8 cellular contexts compared by ENCODE assay signal in the genomic region with DNA sequence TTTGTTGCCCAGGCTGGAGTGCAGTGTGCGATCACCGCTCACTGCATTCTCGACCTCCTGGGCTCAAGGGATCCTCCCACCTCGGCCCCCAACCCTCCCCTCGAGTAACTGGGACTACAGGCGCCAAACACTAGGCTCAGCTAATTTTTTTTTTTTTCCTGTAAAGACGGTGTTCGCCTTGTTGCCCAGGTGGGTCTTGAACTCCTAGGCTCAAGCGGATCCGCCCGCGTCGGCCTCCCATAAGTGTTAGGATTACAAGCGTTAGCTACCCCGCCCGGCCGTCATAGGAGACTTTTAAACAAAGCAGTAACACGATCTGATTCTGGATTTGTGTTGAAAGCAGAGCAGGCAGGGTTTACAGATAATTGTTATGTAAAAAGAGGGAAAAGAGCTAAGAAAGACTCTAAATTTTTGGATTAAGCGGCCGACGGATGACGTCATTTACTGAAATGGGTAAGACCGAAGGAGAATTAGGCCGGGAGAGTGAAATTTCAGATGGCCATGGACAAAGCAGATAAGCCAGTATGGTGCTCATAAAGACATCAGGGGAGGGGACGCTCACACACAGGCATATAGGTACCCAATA. TPM values are rescaled to one million over a fixed set of nuclear protein-coding genes. Genes with fewer than 3 reads are reported as not detected.
A peak's percentile ranks its signal among the peaks of the same experiment; 100 is the strongest.
DNase-seq lines count a peak whose midpoint lies in the region; ATAC-seq, FAIRE-seq and TF ChIP-seq lines count a peak whose summit lies in the region.

No MANE protein-coding gene starts in this region.

- DNase-seq in D341Med (ENCODE audit: low spot score) (peak; percentile 42), SK-MEL-5 (ENCODE audit: low read depth, low spot score) (peak; percentile 8), MCF 10A (ENCODE audit: unreplicated experiment) (no peak), kidney (peak; percentile 83), spleen (peak; percentile 86), NCI-H748 (lab: John Stamatoyannopoulos, UW; ENCODE audit: unreplicated experiment) (no peak)

- H3K9me3 Mint-ChIP-seq in MCF 10A (ENCODE audit: unreplicated experiment), result no peaks in the 10 kb centered on the region

- 1 to 2% (median 2%) methylated on average over 25 of the region's 25 CpGs for WGBS in spleen, 5 donors

- no peaks in the 10 kb centered on the region for H3K27me3 ChIP-seq in HUES48 (ENCODE audit: control insufficient read depth, insufficient read depth, low read length)
- no peaks in the 10 kb centered on the region for H3K27me3 ChIP-seq in spleen (replicated peaks in 1 of 7)

- in situ Hi-C loops in SK-MEL-5 (cut with HindIII; ENCODE audit: low pct_unique_long_range_greater_than_20kb, low sequenced_read_pairs), result loop anchor here (25.0 kb wide), 1 partner anchor 170 kb away; no protein-coding TSS in a partner anchor

- H3K27me3 Mint-ChIP-seq in MCF 10A (ENCODE audit: insufficient read depth, unreplicated experiment), result no peaks in the 10 kb centered on the region

- H3K27ac ChIP-seq in HUES48 (ENCODE audit: low read depth, low read length) (peak overlapping the region; percentile 100), kidney (ENCODE audit: low read depth in 2 of 2, low read length in 2 of 2) (peak overlapping the region; percentile 92 to 99), spleen (peak overlapping the region; percentile 93 to 99 (median 96))

- no peaks in the 10 kb centered on the region for H3K9me3 ChIP-seq in HUES48 (ENCODE audit: control insufficient read depth, insufficient read depth, low read length)
- no peaks in the 10 kb centered on the region for H3K9me3 ChIP-seq in kidney (ENCODE audit: control insufficient read depth in 1 of 2, low read length in 2 of 2)
- no peaks in the 10 kb centered on the region for H3K9me3 ChIP-seq in spleen

- POLR2A ChIA-PET in MCF 10A (lab: Yijun Ruan, JAX), result interaction anchor here (0.6 to 3.9 kb wide), 33 partner anchors 9 to 1484 kb away, joined by 3 to 47 read pairs (median 4); a partner anchor contains a TSS

- 0 out of 2 replicates have a peak, but pooled peaks cover 2% of the 10 kb centered on the region for H3K36me3 ChIP-seq in HUES48 (ENCODE audit: control insufficient read depth, insufficient read depth, low read length)
- no peaks in the 10 kb centered on the region for H3K36me3 ChIP-seq in kidney (ENCODE audit: control insufficient read depth in 1 of 2, insufficient read depth in 2 of 2, low read length in 2 of 2)
- peaks cover 0 to 2% (median 0%) of the 10 kb centered on the region in 6 donors for H3K36me3 ChIP-seq in spleen

- H3K4me1 Mint-ChIP-seq in MCF 10A (ENCODE audit: insufficient read depth, unreplicated experiment), result peaks cover 29% of the 10 kb centered on the region

- intact Hi-C loops in MCF 10A (cut with micrococcal nuclease), result loop anchor here (5.0 kb wide), 1 partner anchor 270 kb away; no protein-coding TSS in a partner anchor
- intact Hi-C loops in kidney (cut with DNase I), result no loop called here
- intact Hi-C loops in spleen (cut with DNase I; ENCODE audit: low total_unique reads), result no loop called here

- peaks cover 4% of the 10 kb centered on the region for H3K36me3 Mint-ChIP-seq in MCF 10A (ENCODE audit: insufficient read depth, unreplicated experiment)

- TF ChIP-seq POLR2A in spleen (IDR thresholded peaks at IDR 0.05), result peak in 1 of 3 donors; percentile 6

- peak overlapping the region; percentile 97 for H3K9ac ChIP-seq in HUES48 (ENCODE audit: low read depth, low read length)
- peak overlapping the region; percentile 92 to 96 for H3K9ac ChIP-seq in kidney (ENCODE audit: low read length in 2 of 2)

- BruUV-seq in MCF 10A (replicated peaks; lab: Mats Ljungman, UMichigan), result TSS peak; percentile 89

- peak overlapping the region; percentile 94 for H3K4me3 ChIP-seq in HUES48 (ENCODE audit: low read depth, low read length)
- H3K4me3 ChIP-seq in kidney (ENCODE audit: low read length in 2 of 2), result peak overlapping the region; percentile 83 to 99
- peak overlapping the region; percentile 39 to 98 (median 88) for H3K4me3 ChIP-seq in spleen

- TF ChIP-seq CTCF in MCF 10A (IDR thresholded peaks at IDR 0.05; ENCODE audit: unreplicated experiment) (no peak), kidney (IDR thresholded peaks at IDR 0.05; ENCODE audit: borderline replicate concordance, extremely low read depth, insufficient read depth) (no peak), spleen (IDR thresholded peaks at IDR 0.05 in 8 of 11, conservative IDR thresholded peaks at IDR 0.05 in 3 of 11) (no peak)

- ATAC-seq in GM21390 (IDR thresholded peaks at IDR 0.05; ENCODE audit: unreplicated experiment), result peak; percentile 7

- CTCF ChIA-PET in MCF 10A (lab: Yijun Ruan, JAX), result interaction anchor here (0.7 to 3.4 kb wide), 8 partner anchors 8 to 222 kb away, joined by 3 to 27 read pairs (median 4); no protein-coding TSS in a partner anchor

- FAIRE-seq in kidney (lab: Jason Lieb, UNC), result no peak

- H3K27ac Mint-ChIP-seq in MCF 10A (ENCODE audit: low read depth, unreplicated experiment), result peak overlapping the region; percentile 99

- H3K4me1 ChIP-seq in HUES48 (ENCODE audit: control insufficient read depth, insufficient read depth, low read length) (peaks cover 35% of the 10 kb centered on the region), kidney (ENCODE audit: control insufficient read depth in 1 of 2, insufficient read depth in 1 of 2, low read depth in 1 of 2, low read length in 2 of 2) (peaks cover 11 to 12% of the 10 kb centered on the region in 2 donors), spleen (peaks cover 35 to 62% (median 47%) of the 10 kb centered on the region in 6 donors)

- H3K4me3 Mint-ChIP-seq in MCF 10A (ENCODE audit: unreplicated experiment), result peak overlapping the region; percentile 83

RNA-seq across cellular contexts. Expression of a gene that starts 0.7 kb away (rescaled TPM):
- 17.7 and 17.9 TPM in 2 replicates for total RNA-seq in SK-MEL-5 (2014; rRNA removed; shearing (Covaris generic))
- polyA plus RNA-seq in SK-MEL-5 (2015; cell fraction: cytosol; rRNA removed), result 14.9 and 19.8 TPM in 2 replicates
- 63.4 and 67.0 TPM in 2 replicates for polyA plus RNA-seq in SK-MEL-5 (2015; cell fraction: nucleus; rRNA removed)
- total RNA-seq in MCF 10A (2022), result 18.0 and 19.0 TPM in 2 replicates
- 23.4 TPM for total RNA-seq in kidney
- polyA plus RNA-seq in kidney (ENCODE audit: insufficient read depth, low read depth, low replicate concordance), result 9.0 TPM
- 10 to 100 TPM; 17.4 to 31.0 (median 19.2) TPM for total RNA-seq in spleen
- polyA plus RNA-seq in spleen, result 10 to 100 TPM in 2 of 3 donors, 1 to 10 TPM in 1; 8.1 to 10.4 (median 10.4) TPM

RNA-seq across cellular contexts. Expression of a gene that starts 1.1 kb away (rescaled TPM):
- total RNA-seq in SK-MEL-5 (2014; rRNA removed; shearing (Covaris generic)), result 51.9 and 52.5 TPM in 2 replicates
- polyA plus RNA-seq in SK-MEL-5 (2015; cell fraction: cytosol; rRNA removed), result 32.5 and 47.2 TPM in 2 replicates
- polyA plus RNA-seq in SK-MEL-5 (2015; cell fraction: nucleus; rRNA removed), result 47.1 and 69.4 TPM in 2 replicates
- total RNA-seq in MCF 10A (2022) (35.6 and 38.7 TPM in 2 replicates), kidney (28.5 TPM), spleen (10 to 100 TPM; 17.7 to 30.6 (median 27.3) TPM)
- polyA plus RNA-seq in kidney (ENCODE audit: insufficient read depth, low read depth, low replicate concordance) (15.1 TPM), spleen (10 to 100 TPM in 1 of 3 donors, 1 to 10 TPM in 2; 6.5 to 10.8 (median 8.2) TPM)

Comparison
In these comparisons a context has a peak if more than half of its experiments do, and no peak if none do; other contexts are left out.
1. DNase-seq: peak in D341Med (single experiment), SK-MEL-5 (single experiment), kidney (single experiment) and spleen (single experiment); none in MCF 10A (single experiment) and NCI-H748 (single experiment).
2. Peak in every context shown above with its lines, with median percentiles within 50 percentile points of each other: H3K27ac ChIP-seq and H3K4me3 ChIP-seq.